Comparison of ENCODE assay signal across 1 cellular context in the genomic region with DNA sequence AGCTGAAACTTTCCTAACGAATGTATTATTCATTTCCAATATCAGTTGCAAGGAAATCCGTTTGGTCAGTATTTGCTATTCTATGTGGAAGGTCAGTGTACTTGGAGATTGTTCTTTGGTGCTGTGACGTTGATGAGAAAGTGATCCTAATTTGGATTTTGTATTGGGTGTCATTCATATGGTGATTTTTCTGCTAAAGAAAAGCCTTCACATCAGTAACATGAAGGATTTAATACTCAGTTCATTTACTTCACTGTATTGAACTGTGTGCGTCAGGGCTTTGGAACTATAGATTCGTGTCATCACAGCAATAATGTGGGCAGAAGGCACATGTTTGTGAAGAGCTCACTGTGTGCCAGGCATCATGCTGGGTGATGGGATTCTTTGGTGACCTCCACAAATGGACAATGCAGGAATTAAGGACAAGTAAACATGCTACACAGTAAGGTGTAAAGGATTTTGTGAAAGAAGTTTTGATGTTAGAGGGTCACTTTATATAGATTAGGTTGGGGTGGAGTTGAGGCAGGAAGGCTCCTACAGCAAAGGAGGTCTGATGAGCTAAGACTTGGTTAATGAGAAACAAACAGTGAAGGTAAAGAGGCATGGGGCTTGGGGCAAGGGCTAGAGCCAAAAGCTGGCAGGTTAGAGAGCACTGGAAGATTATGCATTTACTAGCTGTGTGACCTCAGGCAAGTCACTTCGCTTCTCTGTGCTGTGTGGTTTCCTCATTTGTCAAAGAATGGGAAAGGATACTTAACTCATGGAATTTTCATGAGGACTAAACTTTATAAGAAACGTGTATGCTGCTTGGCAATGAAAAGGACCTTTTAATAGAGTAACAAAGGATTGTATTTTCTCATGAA.
TF ChIP-seq lines count a peak whose summit lies in the region.

No MANE protein-coding gene starts in this region.

TF ChIP-seq in GM12878, 131 proteins besides CTCF, POLR2A, EP300 and RAD21:
- TF ChIP-seq, protein P1, sequence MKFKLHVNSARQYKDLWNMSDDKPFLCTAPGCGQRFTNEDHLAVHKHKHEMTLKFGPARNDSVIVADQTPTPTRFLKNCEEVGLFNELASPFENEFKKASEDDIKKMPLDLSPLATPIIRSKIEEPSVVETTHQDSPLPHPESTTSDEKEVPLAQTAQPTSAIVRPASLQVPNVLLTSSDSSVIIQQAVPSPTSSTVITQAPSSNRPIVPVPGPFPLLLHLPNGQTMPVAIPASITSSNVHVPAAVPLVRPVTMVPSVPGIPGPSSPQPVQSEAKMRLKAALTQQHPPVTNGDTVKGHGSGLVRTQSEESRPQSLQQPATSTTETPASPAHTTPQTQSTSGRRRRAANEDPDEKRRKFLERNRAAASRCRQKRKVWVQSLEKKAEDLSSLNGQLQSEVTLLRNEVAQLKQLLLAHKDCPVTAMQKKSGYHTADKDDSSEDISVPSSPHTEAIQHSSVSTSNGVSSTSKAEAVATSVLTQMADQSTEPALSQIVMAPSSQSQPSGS (IDR thresholded peaks at IDR 0.05; ENCODE audit: low read length) = 0 out of 2 replicates have a peak, but pooled peaks have one; percentile 17
- TF ChIP-seq, protein P2, sequence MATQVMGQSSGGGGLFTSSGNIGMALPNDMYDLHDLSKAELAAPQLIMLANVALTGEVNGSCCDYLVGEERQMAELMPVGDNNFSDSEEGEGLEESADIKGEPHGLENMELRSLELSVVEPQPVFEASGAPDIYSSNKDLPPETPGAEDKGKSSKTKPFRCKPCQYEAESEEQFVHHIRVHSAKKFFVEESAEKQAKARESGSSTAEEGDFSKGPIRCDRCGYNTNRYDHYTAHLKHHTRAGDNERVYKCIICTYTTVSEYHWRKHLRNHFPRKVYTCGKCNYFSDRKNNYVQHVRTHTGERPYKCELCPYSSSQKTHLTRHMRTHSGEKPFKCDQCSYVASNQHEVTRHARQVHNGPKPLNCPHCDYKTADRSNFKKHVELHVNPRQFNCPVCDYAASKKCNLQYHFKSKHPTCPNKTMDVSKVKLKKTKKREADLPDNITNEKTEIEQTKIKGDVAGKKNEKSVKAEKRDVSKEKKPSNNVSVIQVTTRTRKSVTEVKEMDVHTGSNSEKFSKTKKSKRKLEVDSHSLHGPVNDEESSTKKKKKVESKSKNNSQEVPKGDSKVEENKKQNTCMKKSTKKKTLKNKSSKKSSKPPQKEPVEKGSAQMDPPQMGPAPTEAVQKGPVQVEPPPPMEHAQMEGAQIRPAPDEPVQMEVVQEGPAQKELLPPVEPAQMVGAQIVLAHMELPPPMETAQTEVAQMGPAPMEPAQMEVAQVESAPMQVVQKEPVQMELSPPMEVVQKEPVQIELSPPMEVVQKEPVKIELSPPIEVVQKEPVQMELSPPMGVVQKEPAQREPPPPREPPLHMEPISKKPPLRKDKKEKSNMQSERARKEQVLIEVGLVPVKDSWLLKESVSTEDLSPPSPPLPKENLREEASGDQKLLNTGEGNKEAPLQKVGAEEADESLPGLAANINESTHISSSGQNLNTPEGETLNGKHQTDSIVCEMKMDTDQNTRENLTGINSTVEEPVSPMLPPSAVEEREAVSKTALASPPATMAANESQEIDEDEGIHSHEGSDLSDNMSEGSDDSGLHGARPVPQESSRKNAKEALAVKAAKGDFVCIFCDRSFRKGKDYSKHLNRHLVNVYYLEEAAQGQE (IDR thresholded peaks at IDR 0.05; ENCODE audit: low read depth, low read length) = no peak
- TF ChIP-seq SMARCA5 (IDR thresholded peaks at IDR 0.05) = peak; percentile 94
